Comparison of ENCODE assay signal across 8 cellular contexts in the genomic region with DNA sequence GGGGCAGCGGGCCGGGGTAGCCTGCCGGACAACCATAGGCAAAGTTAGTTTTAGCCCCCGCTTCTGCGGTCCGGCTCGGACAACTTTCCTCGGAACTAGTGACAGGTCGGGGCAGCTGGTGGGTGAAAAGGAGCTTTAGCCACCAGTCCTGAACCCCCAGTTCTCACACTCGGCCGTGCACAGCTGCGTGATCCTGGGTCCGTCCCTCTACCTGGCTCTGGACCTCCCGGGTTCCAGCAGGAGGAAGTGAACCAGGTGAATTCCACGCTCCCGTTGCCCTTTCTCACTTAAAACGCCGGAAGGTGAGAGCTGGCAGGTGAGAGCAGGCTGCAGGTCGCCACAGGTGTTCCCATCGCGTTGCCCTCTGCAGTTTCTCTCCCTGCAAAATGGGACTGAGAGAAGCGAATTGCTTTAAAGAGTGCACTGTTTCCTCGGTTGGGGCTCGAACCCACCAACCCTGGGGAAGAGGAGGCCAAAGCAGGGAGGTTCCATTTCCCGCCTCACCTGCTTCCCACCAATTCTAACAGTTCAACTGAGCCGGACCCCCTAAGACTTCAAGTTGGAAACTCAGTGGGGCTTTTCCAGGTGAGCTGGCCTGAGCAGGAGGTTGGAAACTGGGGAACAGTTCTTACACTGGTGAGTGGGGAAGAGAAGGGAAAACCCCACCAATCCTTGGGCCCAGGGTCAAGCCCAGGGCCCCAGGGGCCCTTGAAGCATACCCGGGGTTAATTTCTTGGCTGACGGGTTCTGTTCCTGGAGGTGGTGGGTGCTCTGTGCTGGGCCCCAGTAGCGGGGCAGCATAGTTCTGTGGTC. TPM values are rescaled to one million over a fixed set of nuclear protein-coding genes. Genes with fewer than 3 reads are reported as not detected.
A peak's percentile ranks its signal among the peaks of the same experiment; 100 is the strongest.
DNase-seq lines count a peak whose midpoint lies in the region; ATAC-seq and TF ChIP-seq lines count a peak whose summit lies in the region.

No MANE protein-coding gene starts in this region.

- H3K27me3 ChIP-seq in MG63, result no peaks in the 10 kb centered on the region

- H3K27ac Mint-ChIP-seq in nephron, result no peak overlapping the region

- no peaks in the 10 kb centered on the region for H3K9me3 Mint-ChIP-seq in nephron

- peak overlapping the region; percentile 56 for H3K4me3 ChIP-seq in MG63
- H3K4me3 ChIP-seq in choroid plexus epithelial cell (ENCODE audit: low read depth, low read length), result peak overlapping the region; percentile 75

- DNase-seq in COR-L47 (lab: John Stamatoyannopoulos, UW) (peak; percentile 21), MG63 (no peak), choroid plexus epithelial cell (ENCODE audit: low read depth) (no peak), DMS114 treated with DMSO at 0.1 percent for 48 hours (lab: John Stamatoyannopoulos, UW; ENCODE audit: unreplicated experiment) (no peak)

- H3K9me3 ChIP-seq in MG63, result no peaks in the 10 kb centered on the region

- no peaks in the 10 kb centered on the region for H3K36me3 Mint-ChIP-seq in nephron (ENCODE audit: low read depth)

- H3K4me1 Mint-ChIP-seq in nephron, result peaks cover 63% of the 10 kb centered on the region

- no peak for ATAC-seq in HG03565 (IDR thresholded peaks at IDR 0.05; ENCODE audit: unreplicated experiment)
- ATAC-seq in HG02973 (IDR thresholded peaks at IDR 0.05; ENCODE audit: unreplicated experiment), result no peak
- ATAC-seq in GM19463 (IDR thresholded peaks at IDR 0.05; ENCODE audit: unreplicated experiment), result no peak

- H3K4me3 Mint-ChIP-seq in nephron, result peak overlapping the region; percentile 6 to 83 (median 77)

- TF ChIP-seq CTCF in choroid plexus epithelial cell (conservative IDR thresholded peaks at IDR 0.05; ENCODE audit: low read depth, low read length), result no peak
- TF ChIP-seq CTCF in nephron (IDR thresholded peaks at IDR 0.05; ENCODE audit: unreplicated experiment in 3 of 3), result no peak

- no peaks in the 10 kb centered on the region; the same call in 1 of the 2 replicates for H3K36me3 ChIP-seq in MG63

- H3K27me3 Mint-ChIP-seq in nephron (ENCODE audit: low read depth), result peaks cover 9% of the 10 kb centered on the region

RNA-seq across cellular contexts. Expression of gene CD82, which starts 0.5 kb away (rescaled TPM):
- 34.5 and 61.3 TPM in 2 replicates for total RNA-seq in MG63 (2014; rRNA removed; shearing (Covaris generic); ENCODE audit: low replicate concordance)
